Comparison of ENCODE assay signal across 1 cellular context in genomic region chr6:169371344-169372144, GRCh38.
TF ChIP-seq lines count a peak whose summit lies in the region.

No MANE protein-coding gene starts in this region.

TF ChIP-seq in H1, 55 proteins besides CTCF, POLR2A, EP300 and RAD21:
- TF ChIP-seq SRF (IDR thresholded peaks at IDR 0.05; ENCODE audit: low read depth, low read length) (no peak), TAF1 (IDR thresholded peaks at IDR 0.05; ENCODE audit: low read depth, low read length) (no peak), CBX8 (IDR thresholded peaks at IDR 0.05; ENCODE audit: borderline replicate concordance, low read depth, low read length) (no peak), TCF12 (IDR thresholded peaks at IDR 0.05; ENCODE audit: low read depth, low read length) (no peak), YY1 (IDR thresholded peaks at IDR 0.05; ENCODE audit: low read depth, low read length) (no peak), KDM1A (IDR thresholded peaks at IDR 0.05; ENCODE audit: borderline replicate concordance, low read length) (no peak), CBX5 (IDR thresholded peaks at IDR 0.05; ENCODE audit: low read depth, low read length) (no peak), SP1 (IDR thresholded peaks at IDR 0.05; ENCODE audit: low read depth, low read length) (no peak), POU5F1 (IDR thresholded peaks at IDR 0.05; ENCODE audit: low read depth, low read length) (no peak), MAFK (IDR thresholded peaks at IDR 0.05; ENCODE audit: low read depth, low read length) (no peak), RNF2 (IDR thresholded peaks at IDR 0.05; ENCODE audit: borderline replicate concordance, low read depth, low read length, missing control alignments, poor library complexity, severe bottlenecking) (no peak), SIX5 (IDR thresholded peaks at IDR 0.05; ENCODE audit: low read depth, low read length) (no peak)
